Comparison of ENCODE assay signal across 1 cellular context in the genomic region with DNA sequence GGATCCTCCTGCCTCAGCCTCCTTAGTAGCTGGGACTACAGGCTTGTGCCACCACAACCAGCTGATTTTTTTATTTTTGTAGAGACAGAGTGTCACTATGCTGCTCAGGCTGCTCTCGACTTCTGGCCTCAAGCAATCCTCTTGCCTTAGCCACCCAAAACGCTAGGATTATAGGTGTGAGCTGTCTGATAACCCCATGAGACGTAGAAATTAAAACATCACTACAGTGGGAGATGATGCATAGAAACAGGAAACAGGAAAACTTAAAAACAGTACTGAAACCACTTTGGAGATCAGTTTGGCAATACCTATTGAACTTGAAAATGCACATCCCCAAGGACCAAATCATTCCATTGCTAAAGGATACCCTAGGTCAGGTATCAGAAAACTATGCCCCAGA.
TF ChIP-seq lines count a peak whose summit lies in the region.

No MANE protein-coding gene starts in this region.

TF ChIP-seq in GM23338, 12 proteins besides CTCF, POLR2A, EP300 and RAD21 (continued from another document):
- TF ChIP-seq, protein P1, sequence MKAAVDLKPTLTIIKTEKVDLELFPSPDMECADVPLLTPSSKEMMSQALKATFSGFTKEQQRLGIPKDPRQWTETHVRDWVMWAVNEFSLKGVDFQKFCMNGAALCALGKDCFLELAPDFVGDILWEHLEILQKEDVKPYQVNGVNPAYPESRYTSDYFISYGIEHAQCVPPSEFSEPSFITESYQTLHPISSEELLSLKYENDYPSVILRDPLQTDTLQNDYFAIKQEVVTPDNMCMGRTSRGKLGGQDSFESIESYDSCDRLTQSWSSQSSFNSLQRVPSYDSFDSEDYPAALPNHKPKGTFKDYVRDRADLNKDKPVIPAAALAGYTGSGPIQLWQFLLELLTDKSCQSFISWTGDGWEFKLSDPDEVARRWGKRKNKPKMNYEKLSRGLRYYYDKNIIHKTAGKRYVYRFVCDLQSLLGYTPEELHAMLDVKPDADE (IDR thresholded peaks at IDR 0.05) = no peak
- TF ChIP-seq EZH2phosphoT487 (IDR thresholded peaks at IDR 0.05; ENCODE audit: unreplicated experiment) = no peak
- no peak for TF ChIP-seq EZH2 (IDR thresholded peaks at IDR 0.05; ENCODE audit: low read depth, unreplicated experiment)
- TF ChIP-seq, protein P2, sequence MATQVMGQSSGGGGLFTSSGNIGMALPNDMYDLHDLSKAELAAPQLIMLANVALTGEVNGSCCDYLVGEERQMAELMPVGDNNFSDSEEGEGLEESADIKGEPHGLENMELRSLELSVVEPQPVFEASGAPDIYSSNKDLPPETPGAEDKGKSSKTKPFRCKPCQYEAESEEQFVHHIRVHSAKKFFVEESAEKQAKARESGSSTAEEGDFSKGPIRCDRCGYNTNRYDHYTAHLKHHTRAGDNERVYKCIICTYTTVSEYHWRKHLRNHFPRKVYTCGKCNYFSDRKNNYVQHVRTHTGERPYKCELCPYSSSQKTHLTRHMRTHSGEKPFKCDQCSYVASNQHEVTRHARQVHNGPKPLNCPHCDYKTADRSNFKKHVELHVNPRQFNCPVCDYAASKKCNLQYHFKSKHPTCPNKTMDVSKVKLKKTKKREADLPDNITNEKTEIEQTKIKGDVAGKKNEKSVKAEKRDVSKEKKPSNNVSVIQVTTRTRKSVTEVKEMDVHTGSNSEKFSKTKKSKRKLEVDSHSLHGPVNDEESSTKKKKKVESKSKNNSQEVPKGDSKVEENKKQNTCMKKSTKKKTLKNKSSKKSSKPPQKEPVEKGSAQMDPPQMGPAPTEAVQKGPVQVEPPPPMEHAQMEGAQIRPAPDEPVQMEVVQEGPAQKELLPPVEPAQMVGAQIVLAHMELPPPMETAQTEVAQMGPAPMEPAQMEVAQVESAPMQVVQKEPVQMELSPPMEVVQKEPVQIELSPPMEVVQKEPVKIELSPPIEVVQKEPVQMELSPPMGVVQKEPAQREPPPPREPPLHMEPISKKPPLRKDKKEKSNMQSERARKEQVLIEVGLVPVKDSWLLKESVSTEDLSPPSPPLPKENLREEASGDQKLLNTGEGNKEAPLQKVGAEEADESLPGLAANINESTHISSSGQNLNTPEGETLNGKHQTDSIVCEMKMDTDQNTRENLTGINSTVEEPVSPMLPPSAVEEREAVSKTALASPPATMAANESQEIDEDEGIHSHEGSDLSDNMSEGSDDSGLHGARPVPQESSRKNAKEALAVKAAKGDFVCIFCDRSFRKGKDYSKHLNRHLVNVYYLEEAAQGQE (IDR thresholded peaks at IDR 0.05; ENCODE audit: unreplicated experiment) = no peak
- no peak for TF ChIP-seq ZNF114 (CRISPR knock-in tag; IDR thresholded peaks at IDR 0.05)
- TF ChIP-seq CREB1 (CRISPR knock-in tag; IDR thresholded peaks at IDR 0.05; ENCODE audit: low read depth) = no peak
- TF ChIP-seq JUNB (IDR thresholded peaks at IDR 0.05; ENCODE audit: unreplicated experiment) = no peak
- TF ChIP-seq ZNF331 (CRISPR knock-in tag; IDR thresholded peaks at IDR 0.05; ENCODE audit: low read depth) = no peak
- no peak for TF ChIP-seq POLR2AphosphoS5 (IDR thresholded peaks at IDR 0.05; ENCODE audit: low read depth)
- no peak for TF ChIP-seq NANOG (IDR thresholded peaks at IDR 0.05; ENCODE audit: borderline replicate concordance)
